In the genomic region with DNA sequence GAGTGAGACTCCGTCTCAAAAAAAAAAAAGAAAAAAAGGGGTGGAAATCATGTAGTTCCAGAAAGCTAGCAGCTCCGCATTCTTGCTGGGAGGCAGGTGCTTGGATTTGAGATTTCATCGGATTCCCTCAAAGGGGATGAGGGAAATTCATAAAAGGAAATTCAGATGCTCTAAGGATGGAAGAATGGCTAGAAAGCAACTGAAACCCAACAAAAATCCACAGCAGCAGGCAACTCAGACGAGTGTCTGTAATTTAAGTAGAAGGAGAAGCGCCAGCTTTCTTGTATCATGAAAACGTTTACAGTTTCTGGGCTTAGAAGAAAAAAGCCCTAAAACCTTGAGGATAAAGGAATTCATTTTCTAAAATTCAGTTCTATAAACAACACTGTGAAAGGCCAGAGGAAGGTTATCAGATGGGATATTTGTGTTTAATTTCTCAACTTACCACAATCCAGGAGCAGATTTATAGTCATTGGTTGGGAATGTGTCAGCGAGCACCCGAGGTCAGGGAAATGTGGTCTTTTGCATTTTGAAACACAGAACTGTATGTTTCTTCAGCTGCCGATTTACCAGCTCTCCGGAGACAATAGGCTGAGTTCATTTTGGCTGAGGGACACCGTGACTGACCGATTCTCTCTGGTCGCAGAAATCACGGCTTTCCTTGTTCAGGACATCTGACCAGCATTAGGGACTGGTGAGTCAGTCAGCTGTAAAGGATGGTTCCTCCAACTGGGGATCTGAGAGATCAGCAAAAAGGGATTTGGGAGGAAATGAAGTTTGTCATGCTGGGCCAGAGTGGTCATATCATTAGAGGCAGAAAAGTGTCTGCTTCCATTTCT, we compare ENCODE assay signal across 11 cellular contexts.
DNase-seq lines count a peak whose midpoint lies in the region; ATAC-seq, FAIRE-seq and TF ChIP-seq lines count a peak whose summit lies in the region.
"Had no signal": no experiment of that assay in that cellular context is flagged by ENCODE, and none has a peak within 500 bp of the region (broad histone marks: within the 10 kb centered on the region; RNA-seq: fewer than 3 reads in every experiment).

No MANE protein-coding gene starts in this region.

- no TSS peak for BruUV-seq in PC-9 (replicated peaks; lab: Mats Ljungman, UMichigan)

- no peak overlapping the region for H2AFZ ChIP-seq in PC-9

- peaks cover 7% of the 10 kb centered on the region for H3K27me3 Mint-ChIP-seq in nephron progenitor cell (ENCODE audit: low read depth, poor library complexity)

- H3K27ac Mint-ChIP-seq in nephron progenitor cell = peak overlapping the region; percentile 99
- H3K27ac Mint-ChIP-seq: activated CD4-positive, alpha-beta T cell treated with anti-CD3 and anti-CD28 coated beads, Interleukin-2, amount 10 ng/mL, durations not matched to agents 7 days and 5 days; B cell had no signal

- H3K9me3 Mint-ChIP-seq in nephron progenitor cell = no peaks in the 10 kb centered on the region
- H3K9me3 Mint-ChIP-seq: activated CD4-positive, alpha-beta T cell treated with anti-CD3 and anti-CD28 coated beads, Interleukin-2, amount 10 ng/mL, durations not matched to agents 7 days and 5 days had no signal

- peak overlapping the region; percentile 100 for H3K27ac ChIP-seq in PC-9

- POLR2A ChIA-PET in PC-9 (lab: Charles Lee; ENCODE audit: unreplicated experiment) = interaction anchor here (0.6 to 1.5 kb wide), 9 partner anchors 17 to 206 kb away, joined by 3 to 8 read pairs (median 5); no protein-coding TSS in a partner anchor

- TF ChIP-seq CTCF in PC-9 (conservative IDR thresholded peaks at IDR 0.05) = no peak
- TF ChIP-seq CTCF in nephron progenitor cell (IDR thresholded peaks at IDR 0.05) = no peak

- H3K4me2 ChIP-seq in PC-9 = peak overlapping the region; percentile 88

- H4K20me1 ChIP-seq in PC-9 (ENCODE audit: insufficient read depth) = no peaks in the 10 kb centered on the region

- H3K4me1 ChIP-seq in PC-9 (replicated peaks; ENCODE audit: insufficient read depth) = peaks cover 85% of the 10 kb centered on the region

- DNase-seq in PC-9 (peak; percentile 55 to 94), epidermal melanocyte (ENCODE audit: insufficient read length, low spot score) (peak; percentile 81), nephron progenitor cell (peak; percentile 18), OCI-M1 (lab: John Stamatoyannopoulos, UW) (no peak)
- DNase-seq in activated CD4-positive, alpha-beta T cell treated with anti-CD3 and anti-CD28 coated beads, Interleukin-2, amount 50 U/mL, for 1 hour = no peak
- DNase-seq: activated CD4-positive, alpha-beta T cell treated with anti-CD3 and anti-CD28 coated beads, Interleukin-2, amount 10 ng/mL, durations not matched to agents 7 days and 5 days; hippocampal formation had no signal

- no peaks in the 10 kb centered on the region for H3K27me3 ChIP-seq in PC-9 (ENCODE audit: insufficient read depth, low read depth)

- FAIRE-seq in A204.1 (lab: Jason Lieb, UNC) = peak; percentile 94

- no peaks in the 10 kb centered on the region for H3K36me3 ChIP-seq in PC-9 (ENCODE audit: low read depth)

- ATAC-seq in HG03457 (IDR thresholded peaks at IDR 0.05; ENCODE audit: unreplicated experiment) = no peak
- no peak for ATAC-seq in GM19397 (IDR thresholded peaks at IDR 0.05; ENCODE audit: unreplicated experiment)

- CTCF ChIA-PET in PC-9 (lab: Charles Lee) = no interaction called here

- peak overlapping the region; percentile 54; the same call in 1 of the 2 replicates for H3K4me3 ChIP-seq in PC-9

- peaks cover 78% of the 10 kb centered on the region for H3K4me1 Mint-ChIP-seq in nephron progenitor cell
- H3K4me1 Mint-ChIP-seq: activated CD4-positive, alpha-beta T cell treated with anti-CD3 and anti-CD28 coated beads, Interleukin-2, amount 10 ng/mL, durations not matched to agents 7 days and 5 days; B cell had no signal

- no peaks in the 10 kb centered on the region for H3K36me3 Mint-ChIP-seq in nephron progenitor cell (ENCODE audit: low read depth)

- H3K79me2 ChIP-seq in PC-9 (ENCODE audit: low read depth) = 0 out of 2 replicates have a peak, but pooled peaks cover 4% of the 10 kb centered on the region

- H3K9me2 ChIP-seq in PC-9 (ENCODE audit: insufficient read depth) = no peaks in the 10 kb centered on the region

- intact Hi-C loops in PC-9 (cut with micrococcal nuclease; ENCODE audit: unreplicated experiment) = loop anchor here (1.0 to 5.0 kb wide), 5 partner anchors 40 to 175 kb away; no protein-coding TSS in a partner anchor

- peak overlapping the region; percentile 16 for H3K4me3 Mint-ChIP-seq in nephron progenitor cell
- H3K4me3 Mint-ChIP-seq: activated CD4-positive, alpha-beta T cell treated with anti-CD3 and anti-CD28 coated beads, Interleukin-2, amount 10 ng/mL, durations not matched to agents 7 days and 5 days; B cell had no signal

- peaks cover 51% of the 10 kb centered on the region for H3F3A ChIP-seq in PC-9 (ENCODE audit: insufficient read depth, low read depth)

- H3K9me3 ChIP-seq in PC-9 (ENCODE audit: insufficient read depth, low read depth) = no peaks in the 10 kb centered on the region

Comparison
In these comparisons a context has a peak if more than half of its experiments do, and no peak if none do; other contexts are left out.
1. DNase-seq: peak in PC-9 (2 of 2), epidermal melanocyte (single experiment) and nephron progenitor cell (single experiment); none in OCI-M1 (single experiment) and activated CD4-positive, alpha-beta T cell treated with anti-CD3 and anti-CD28 coated beads, Interleukin-2, amount 50 U/mL, for 1 hour (single experiment).